18 cellular contexts compared by ENCODE assay signal in genomic region chr4:55367084-55367722, GRCh38. TPM values are rescaled to one million over a fixed set of nuclear protein-coding genes. Genes with fewer than 3 reads are reported as not detected.
DNase-seq lines count a peak whose midpoint lies in the region; ATAC-seq and TF ChIP-seq lines count a peak whose summit lies in the region.
"Had no signal": no experiment of that assay in that cellular context is flagged by ENCODE, and none has a peak within 500 bp of the region (broad histone marks: within the 10 kb centered on the region; RNA-seq: fewer than 3 reads in every experiment).

No MANE protein-coding gene starts in this region.

- H3K27ac Mint-ChIP-seq in WTC11 (peak overlapping the region; percentile 47; the same call in 1 of the 2 replicates), HFFc6 (no peak overlapping the region)
- H3K27ac Mint-ChIP-seq: CD8-positive, alpha-beta T cell had no signal

- H3K4me1 Mint-ChIP-seq in WTC11 (peaks cover 35% of the 10 kb centered on the region), HFFc6 (ENCODE audit: low read depth) (peaks cover 2% of the 10 kb centered on the region; the same call in 1 of the 2 replicates)

- H3K36me3 ChIP-seq in tibial artery = peaks cover 6 to 49% (median 10%) of the 10 kb centered on the region in 3 donors
- H3K36me3 ChIP-seq: BE2C, SJSA1 had no signal

- H3K4me1 ChIP-seq in tibial artery = no peaks in the 10 kb centered on the region
- H3K4me1 ChIP-seq: BE2C had no signal

- H3K27ac ChIP-seq in caudate nucleus (ENCODE audit: low read depth, low read length) = peak overlapping the region; percentile 99
- no peak overlapping the region for H3K27ac ChIP-seq in tibial artery
- H3K27ac ChIP-seq: SJSA1 had no signal

- intact Hi-C loops in tibial artery (cut with DNase I; ENCODE audit: low total_unique reads) = no loop called here

- H3K9me3 Mint-ChIP-seq in WTC11 = no peaks in the 10 kb centered on the region
- H3K9me3 Mint-ChIP-seq in HFFc6 = no peaks in the 10 kb centered on the region
- H3K9me3 Mint-ChIP-seq: CD8-positive, alpha-beta T cell had no signal

- H3K9me3 ChIP-seq in tibial artery = no peaks in the 10 kb centered on the region
- H3K9me3 ChIP-seq: BE2C, SJSA1 had no signal

- POLR2A ChIA-PET in WTC11 (lab: Charles Lee) = no interaction called here

- H3K27me3 Mint-ChIP-seq in WTC11 (ENCODE audit: low read depth) = no peaks in the 10 kb centered on the region
- H3K27me3 Mint-ChIP-seq in HFFc6 (ENCODE audit: insufficient read depth) = no peaks in the 10 kb centered on the region; the same call in 1 of the 2 replicates

- no peak for TF ChIP-seq CTCF in WTC11 (IDR thresholded peaks at IDR 0.05)
- TF ChIP-seq CTCF in HFFc6 (IDR thresholded peaks at IDR 0.05) = no peak
- TF ChIP-seq CTCF in tibial artery (IDR thresholded peaks at IDR 0.05) = no peak

- H3K36me3 Mint-ChIP-seq in WTC11 (peaks cover 25% of the 10 kb centered on the region), HFFc6 (ENCODE audit: low read depth) (peaks cover 17% of the 10 kb centered on the region)

- ATAC-seq in WTC11 (no peak), HG02852 (IDR thresholded peaks at IDR 0.05; ENCODE audit: unreplicated experiment) (no peak), GM18520 (IDR thresholded peaks at IDR 0.05; ENCODE audit: unreplicated experiment) (no peak)
- ATAC-seq: CD8-positive, alpha-beta T cell; PC-3 had no signal

- H3K27me3 ChIP-seq in tibial artery = no peaks in the 10 kb centered on the region
- H3K27me3 ChIP-seq: BE2C, SJSA1 had no signal

- CTCF ChIA-PET in WTC11 (lab: Charles Lee) = interaction anchor here (1.3 kb wide), 1 partner anchor 21 kb away, joined by 4 read pairs; the partner anchor contains the start of gene SRD5A3

- no peak for DNase-seq in WTC11 (ENCODE audit: low spot score)
- no peak for DNase-seq in caudate nucleus (lab: John Stamatoyannopoulos, UW)
- DNase-seq in iris pigment epithelial cell (ENCODE audit: low read depth) = peak; percentile 34
- DNase-seq in superior temporal gyrus (ENCODE audit: extremely low spot score) = peak; percentile 67
- DNase-seq in HFFc6 = no peak
- DNase-seq in tibial artery = no peak
- DNase-seq: BE2C; CD8-positive, alpha-beta T cell; DND-41; GF-D8; H7; KG1; NCI-H1092; NCI-H345; PC-3 had no signal

- no peak overlapping the region for H3K4me3 ChIP-seq in tibial artery
- H3K4me3 ChIP-seq: SJSA1 had no signal

- H3K4me3 Mint-ChIP-seq in WTC11 = no peak overlapping the region
- no peak overlapping the region for H3K4me3 Mint-ChIP-seq in HFFc6
- H3K4me3 Mint-ChIP-seq: CD8-positive, alpha-beta T cell had no signal

TF ChIP-seq in WTC11, 78 proteins besides CTCF, POLR2A, EP300 and RAD21:
- TF ChIP-seq ZNF263 (CRISPR knock-in tag; IDR thresholded peaks at IDR 0.05; ENCODE audit: low read depth) (no peak), JUN (CRISPR knock-in tag; IDR thresholded peaks at IDR 0.05) (no peak), AFF4 (CRISPR knock-in tag; IDR thresholded peaks at IDR 0.05; ENCODE audit: borderline replicate concordance) (no peak), ARID4B (CRISPR knock-in tag; IDR thresholded peaks at IDR 0.05; ENCODE audit: borderline replicate concordance) (no peak), HMGXB4 (CRISPR knock-in tag; IDR thresholded peaks at IDR 0.05) (no peak)

RNA-seq across cellular contexts. Expression of gene SRD5A3, which starts 21.2 kb away (rescaled TPM):
- 24.0 to 27.2 TPM (median 26.5 TPM) in 3 replicates for total RNA-seq in WTC11 (2021)
- 10 to 100 TPM; 11.0 to 17.1 (median 12.2) TPM for total RNA-seq in HFFc6 (2021; fragmentation: NEBNext Ultra II Directional; extraction: Animal tissue kit (Norgen Biotek cat#: 25700))

RNA-seq across cellular contexts. Expression of gene TMEM165, which starts 28.6 kb away (rescaled TPM):
- total RNA-seq in WTC11 (2021) = 78.0 to 88.6 TPM (median 80.0 TPM) in 3 replicates
- total RNA-seq in HFFc6 (2021; fragmentation: NEBNext Ultra II Directional; extraction: Animal tissue kit (Norgen Biotek cat#: 25700)) = 100 to 1,000 TPM in 2 of 6 experiments, 10 to 100 TPM in 4; 93.9 to 111 (median 96.2) TPM

Comparison
In these comparisons a context has a peak if more than half of its experiments do, and no peak if none do; other contexts are left out.
1. DNase-seq: peak in iris pigment epithelial cell (single experiment) and superior temporal gyrus (single experiment); none in WTC11 (single experiment), caudate nucleus (0 of 61), HFFc6 (single experiment) and tibial artery (0 of 2).